Comparison of ENCODE assay signal across 1 cellular context in genomic region chr6:1468126-1468525, GRCh38.
TF ChIP-seq lines count a peak whose summit lies in the region.

No MANE protein-coding gene starts in this region.

TF ChIP-seq in WTC11, 78 proteins besides CTCF, POLR2A, EP300 and RAD21 (continued from another document):
- TF ChIP-seq SP1 (CRISPR knock-in tag; conservative IDR thresholded peaks at IDR 0.05): no peak
- no peak for TF ChIP-seq USF1 (CRISPR knock-in tag; IDR thresholded peaks at IDR 0.05)
- no peak for TF ChIP-seq GABPB1 (CRISPR knock-in tag; IDR thresholded peaks at IDR 0.05)
- TF ChIP-seq, protein P1, sequence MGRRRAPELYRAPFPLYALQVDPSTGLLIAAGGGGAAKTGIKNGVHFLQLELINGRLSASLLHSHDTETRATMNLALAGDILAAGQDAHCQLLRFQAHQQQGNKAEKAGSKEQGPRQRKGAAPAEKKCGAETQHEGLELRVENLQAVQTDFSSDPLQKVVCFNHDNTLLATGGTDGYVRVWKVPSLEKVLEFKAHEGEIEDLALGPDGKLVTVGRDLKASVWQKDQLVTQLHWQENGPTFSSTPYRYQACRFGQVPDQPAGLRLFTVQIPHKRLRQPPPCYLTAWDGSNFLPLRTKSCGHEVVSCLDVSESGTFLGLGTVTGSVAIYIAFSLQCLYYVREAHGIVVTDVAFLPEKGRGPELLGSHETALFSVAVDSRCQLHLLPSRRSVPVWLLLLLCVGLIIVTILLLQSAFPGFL (CRISPR knock-in tag; IDR thresholded peaks at IDR 0.05; ENCODE audit: borderline replicate concordance): no peak
- TF ChIP-seq FOXK1 (CRISPR knock-in tag; IDR thresholded peaks at IDR 0.05): no peak
- TF ChIP-seq ZNF317 (CRISPR knock-in tag; IDR thresholded peaks at IDR 0.05; ENCODE audit: borderline replicate concordance, low read depth): no peak
- no peak for TF ChIP-seq CREB1 (CRISPR knock-in tag; IDR thresholded peaks at IDR 0.05)
- no peak for TF ChIP-seq MXD4 (CRISPR knock-in tag; IDR thresholded peaks at IDR 0.05; ENCODE audit: borderline replicate concordance)
- TF ChIP-seq, protein P2, sequence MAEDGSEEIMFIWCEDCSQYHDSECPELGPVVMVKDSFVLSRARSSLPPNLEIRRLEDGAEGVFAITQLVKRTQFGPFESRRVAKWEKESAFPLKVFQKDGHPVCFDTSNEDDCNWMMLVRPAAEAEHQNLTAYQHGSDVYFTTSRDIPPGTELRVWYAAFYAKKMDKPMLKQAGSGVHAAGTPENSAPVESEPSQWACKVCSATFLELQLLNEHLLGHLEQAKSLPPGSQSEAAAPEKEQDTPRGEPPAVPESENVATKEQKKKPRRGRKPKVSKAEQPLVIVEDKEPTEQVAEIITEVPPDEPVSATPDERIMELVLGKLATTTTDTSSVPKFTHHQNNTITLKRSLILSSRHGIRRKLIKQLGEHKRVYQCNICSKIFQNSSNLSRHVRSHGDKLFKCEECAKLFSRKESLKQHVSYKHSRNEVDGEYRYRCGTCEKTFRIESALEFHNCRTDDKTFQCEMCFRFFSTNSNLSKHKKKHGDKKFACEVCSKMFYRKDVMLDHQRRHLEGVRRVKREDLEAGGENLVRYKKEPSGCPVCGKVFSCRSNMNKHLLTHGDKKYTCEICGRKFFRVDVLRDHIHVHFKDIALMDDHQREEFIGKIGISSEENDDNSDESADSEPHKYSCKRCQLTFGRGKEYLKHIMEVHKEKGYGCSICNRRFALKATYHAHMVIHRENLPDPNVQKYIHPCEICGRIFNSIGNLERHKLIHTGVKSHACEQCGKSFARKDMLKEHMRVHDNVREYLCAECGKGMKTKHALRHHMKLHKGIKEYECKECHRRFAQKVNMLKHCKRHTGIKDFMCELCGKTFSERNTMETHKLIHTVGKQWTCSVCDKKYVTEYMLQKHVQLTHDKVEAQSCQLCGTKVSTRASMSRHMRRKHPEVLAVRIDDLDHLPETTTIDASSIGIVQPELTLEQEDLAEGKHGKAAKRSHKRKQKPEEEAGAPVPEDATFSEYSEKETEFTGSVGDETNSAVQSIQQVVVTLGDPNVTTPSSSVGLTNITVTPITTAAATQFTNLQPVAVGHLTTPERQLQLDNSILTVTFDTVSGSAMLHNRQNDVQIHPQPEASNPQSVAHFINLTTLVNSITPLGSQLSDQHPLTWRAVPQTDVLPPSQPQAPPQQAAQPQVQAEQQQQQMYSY (CRISPR knock-in tag; IDR thresholded peaks at IDR 0.05): no peak
- TF ChIP-seq ZNF416 (CRISPR knock-in tag; IDR thresholded peaks at IDR 0.05): no peak
- no peak for TF ChIP-seq NR2C2 (CRISPR knock-in tag; IDR thresholded peaks at IDR 0.05)
- TF ChIP-seq KAT7 (CRISPR knock-in tag; IDR thresholded peaks at IDR 0.05; ENCODE audit: borderline replicate concordance): no peak
